In the genomic region with DNA sequence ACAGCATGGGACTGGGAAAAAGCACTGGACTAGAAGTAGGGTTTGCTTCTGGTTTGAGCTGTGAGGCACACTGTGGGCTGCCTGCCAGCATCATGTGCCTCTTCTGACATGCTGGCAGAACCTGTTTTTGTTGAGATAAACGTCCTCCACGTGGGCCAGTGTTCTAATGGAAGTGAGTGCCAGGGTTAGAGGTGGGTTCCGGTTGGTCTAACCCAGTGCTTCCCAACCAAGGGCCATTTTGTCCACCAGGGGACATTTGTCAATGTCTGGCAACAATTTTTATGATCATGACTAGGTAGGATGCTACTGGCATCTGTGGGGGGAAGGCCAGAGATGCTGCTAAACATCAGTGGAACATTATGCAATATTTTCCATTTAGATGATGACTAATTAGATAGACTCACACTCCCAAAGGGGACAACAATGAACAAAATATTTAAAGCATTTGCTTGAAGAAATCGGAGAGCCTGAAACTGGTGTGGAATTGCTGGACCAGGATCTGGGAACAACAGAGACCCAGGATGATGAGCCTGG, we compare ENCODE assay signal across 8 cellular contexts. TPM values are rescaled to one million over a fixed set of nuclear protein-coding genes. Genes with fewer than 3 reads are reported as not detected.
A peak's percentile ranks its signal among the peaks of the same experiment; 100 is the strongest.
DNase-seq lines count a peak whose midpoint lies in the region; ATAC-seq and TF ChIP-seq lines count a peak whose summit lies in the region.

No MANE protein-coding gene starts in this region.

- TF ChIP-seq CTCF in fibroblast of mammary gland (conservative IDR thresholded peaks at IDR 0.05; ENCODE audit: control insufficient read depth, insufficient read depth, low read depth, low read length) (no peak), gastrocnemius medialis (IDR thresholded peaks at IDR 0.05 in 4 of 5, conservative IDR thresholded peaks at IDR 0.05 in 1 of 5) (peak in 3 of 5 experiments; percentile 20 to 49 (median 31))

- H3K27me3 ChIP-seq in gastrocnemius medialis = no peaks in the 10 kb centered on the region

- H3K4me1 ChIP-seq in gastrocnemius medialis = peaks cover 27 to 30% of the 10 kb centered on the region in 2 donors

- TF ChIP-seq POLR2A in gastrocnemius medialis (IDR thresholded peaks at IDR 0.05) = no peak

- no peak overlapping the region for H3K4me3 ChIP-seq in fibroblast of mammary gland (ENCODE audit: control insufficient read depth, low read depth, low read length)
- H3K4me3 ChIP-seq in gastrocnemius medialis = no peak overlapping the region

- peak; percentile 45 for DNase-seq in Daoy (ENCODE audit: low read depth)
- peak; percentile 84 for DNase-seq in NCI-H510A treated with DMSO at 0.1 percent for 48 hours (lab: John Stamatoyannopoulos, UW)
- peak; percentile 94 for DNase-seq in fibroblast of mammary gland (ENCODE audit: low read depth)
- DNase-seq in gastrocnemius medialis = peak; percentile 74 to 85
- no peak for DNase-seq in stimulated activated naive CD4-positive, alpha-beta T cell treated with Interleukin-2 at 50 U/mL for 16 hours (lab: John Stamatoyannopoulos, UW)
- DNase-seq in retina = no peak
- DNase-seq in hippocampal formation (lab: John Stamatoyannopoulos, UW) = no peak

- H3K27ac ChIP-seq in gastrocnemius medialis = peak overlapping the region; percentile 58 to 78 (median 74)

- in situ Hi-C loops in gastrocnemius medialis (cut with MboI; ENCODE audit: low sequenced_read_pairs in 4 of 4) = no loop called here

- intact Hi-C loops in gastrocnemius medialis (cut with DNase I; ENCODE audit: low total_unique reads) = no loop called here

- ATAC-seq in gastrocnemius medialis (peak; percentile 86 to 88), GM19467 (IDR thresholded peaks at IDR 0.05; ENCODE audit: unreplicated experiment) (no peak)

- no peaks in the 10 kb centered on the region for H3K9me3 ChIP-seq in gastrocnemius medialis

- no peaks in the 10 kb centered on the region for H3K36me3 ChIP-seq in gastrocnemius medialis

RNA-seq across cellular contexts. Expression of a gene that starts 7.8 kb away (rescaled TPM):
- total RNA-seq in Daoy (2014; rRNA removed; shearing (Covaris generic)) = 77.7 and 79.2 TPM in 2 replicates
- 100 to 1,000 TPM in 1 of 4 donors, 10 to 100 TPM in 3; 24.2 to 108 (median 29.3) TPM for total RNA-seq in gastrocnemius medialis

RNA-seq across cellular contexts. Expression of a gene that starts 51.3 kb away (rescaled TPM):
- not detected in 2 replicates for total RNA-seq in Daoy (2014; rRNA removed; shearing (Covaris generic))
- 1 to 10 TPM in 2 of 4 donors, under 1 TPM in 1, not detected in 1; 0.91 to 1.9 (median 1.0) TPM for total RNA-seq in gastrocnemius medialis

RNA-seq across cellular contexts. Expression of a gene that starts 57.6 kb away (rescaled TPM):
- total RNA-seq in Daoy (2014; rRNA removed; shearing (Covaris generic)) = 0.51 and 0.86 TPM in 2 replicates
- 10 to 100 TPM; 11.4 to 84.6 (median 11.8) TPM for total RNA-seq in gastrocnemius medialis

Comparison
In these comparisons a context has a peak if more than half of its experiments do, and no peak if none do; other contexts are left out.
1. DNase-seq: peak in Daoy (single experiment), NCI-H510A treated with DMSO at 0.1 percent for 48 hours (single experiment), fibroblast of mammary gland (single experiment) and gastrocnemius medialis (2 of 2); none in stimulated activated naive CD4-positive, alpha-beta T cell treated with Interleukin-2 at 50 U/mL for 16 hours (single experiment), retina (single experiment) and hippocampal formation (0 of 2).